21 cellular contexts compared by ENCODE assay signal in the genomic region with DNA sequence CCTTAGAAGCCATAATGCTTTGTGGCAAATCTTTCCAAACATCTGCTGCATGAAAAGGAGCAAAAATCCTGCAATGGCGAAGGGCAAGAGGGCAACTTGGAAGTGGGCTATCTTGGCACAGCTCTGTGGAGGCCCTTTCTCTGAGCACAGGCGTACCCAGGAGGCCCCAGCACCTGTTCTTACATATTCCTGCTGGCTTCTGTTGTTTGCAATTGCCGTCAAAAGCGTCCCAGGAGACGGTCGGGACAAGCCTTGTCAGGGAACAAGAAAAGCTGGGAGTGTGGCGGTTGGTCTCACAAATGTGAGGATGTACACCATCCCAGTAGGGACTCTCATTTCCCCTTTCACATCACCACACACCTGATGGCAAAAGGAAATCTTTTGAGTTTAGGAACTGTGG.
A peak's percentile ranks its signal among the peaks of the same experiment; 100 is the strongest.
DNase-seq lines count a peak whose midpoint lies in the region; ATAC-seq and TF ChIP-seq lines count a peak whose summit lies in the region.
"Had no signal": no experiment of that assay in that cellular context is flagged by ENCODE, and none has a peak within 500 bp of the region (broad histone marks: within the 10 kb centered on the region; RNA-seq: fewer than 3 reads in every experiment).

No MANE protein-coding gene starts in this region.

- H3K4me1 ChIP-seq in OCI-LY7 (ENCODE audit: insufficient read depth, low read length, poor library complexity, severe bottlenecking) = peaks cover 8% of the 10 kb centered on the region
- H3K4me1 ChIP-seq: lower lobe of right lung, sigmoid colon, SJCRH30 had no signal

- ATAC-seq in GM21786 (IDR thresholded peaks at IDR 0.05; ENCODE audit: unreplicated experiment) = no peak
- ATAC-seq: activated CD4-positive, CD25-positive, alpha-beta regulatory T cell treated with anti-CD3 and anti-CD28 coated beads, Interleukin-2, amount 50 U/mL, for 24 hours; lower lobe of right lung; mucosa of descending colon; stimulated activated naive CD8-positive, alpha-beta T cell treated with anti-CD3 and anti-CD28 coated beads, Interleukin-15, Interleukin-2, amounts not matched to agents 100 U/mL and 50 U/mL, for 24 hours had no signal

- no peak overlapping the region for H2AFZ ChIP-seq in OCI-LY7 (ENCODE audit: low read length)

- CTCF ChIA-PET in OCI-LY7 (lab: Charles Lee; ENCODE audit: unreplicated experiment) = no interaction called here

- POLR2A ChIA-PET in OCI-LY7 (lab: Charles Lee) = no interaction called here

- H3K36me3 Mint-ChIP-seq in endothelial cell (ENCODE audit: low read depth, unreplicated experiment) = no peaks in the 10 kb centered on the region
- H3K36me3 Mint-ChIP-seq: activated naive CD8-positive, alpha-beta T cell treated with anti-CD3 and anti-CD28 coated beads for 36 hours; CD14-positive monocyte had no signal

- peaks cover 52% of the 10 kb centered on the region for H3K4me1 Mint-ChIP-seq in endothelial cell (ENCODE audit: unreplicated experiment)
- H3K4me1 Mint-ChIP-seq: activated CD4-positive, alpha-beta memory T cell treated with anti-CD3 and anti-CD28 coated beads, Interleukin-2, amount 10 ng/mL, durations not matched to agents 7 days and 5 days; CD14-positive monocyte had no signal

- H3K9me3 ChIP-seq in OCI-LY7 (ENCODE audit: low read length) = no peaks in the 10 kb centered on the region
- H3K9me3 ChIP-seq: lower lobe of right lung, mucosa of descending colon, sigmoid colon, SJCRH30 had no signal

- no peak overlapping the region for H3K27ac ChIP-seq in OCI-LY7 (ENCODE audit: low read depth, low read length, poor library complexity, severe bottlenecking)
- H3K27ac ChIP-seq: lower lobe of right lung, sigmoid colon, SJCRH30 had no signal

- TF ChIP-seq CTCF in endothelial cell (IDR thresholded peaks at IDR 0.05; ENCODE audit: unreplicated experiment) = no peak
- TF ChIP-seq CTCF in OCI-LY7 (conservative IDR thresholded peaks at IDR 0.05; ENCODE audit: low read length) = no peak

- no peaks in the 10 kb centered on the region for H3K36me3 ChIP-seq in OCI-LY7 (ENCODE audit: insufficient read depth, low read length)
- H3K36me3 ChIP-seq: lower lobe of right lung, sigmoid colon, SJCRH30 had no signal

- intact Hi-C loops in OCI-LY7 (cut with micrococcal nuclease; ENCODE audit: unreplicated experiment) = no loop called here

- H3K27ac Mint-ChIP-seq in endothelial cell (ENCODE audit: unreplicated experiment) = peak overlapping the region; percentile 84
- H3K27ac Mint-ChIP-seq: activated CD4-positive, alpha-beta memory T cell treated with anti-CD3 and anti-CD28 coated beads, Interleukin-2, amount 10 ng/mL, durations not matched to agents 7 days and 5 days; activated naive CD8-positive, alpha-beta T cell treated with anti-CD3 and anti-CD28 coated beads for 36 hours; CD14-positive monocyte had no signal

- no peaks in the 10 kb centered on the region for H3K79me2 ChIP-seq in OCI-LY7 (ENCODE audit: insufficient read depth, low read depth, low read length)

- no peak overlapping the region for H3K4me2 ChIP-seq in OCI-LY7 (ENCODE audit: low read length)

- no peak overlapping the region for H3K4me3 ChIP-seq in OCI-LY7 (ENCODE audit: low read depth, low read length, poor library complexity, severe bottlenecking)
- H3K4me3 ChIP-seq: lower lobe of right lung, mucosa of descending colon, sigmoid colon, SJCRH30 had no signal

- no TSS peak for BruUV-seq in OCI-LY7 (replicated peaks; lab: Mats Ljungman, UMichigan)

- H3K4me3 Mint-ChIP-seq in endothelial cell (ENCODE audit: unreplicated experiment) = no peak overlapping the region
- H3K4me3 Mint-ChIP-seq: activated CD4-positive, alpha-beta memory T cell treated with anti-CD3 and anti-CD28 coated beads, Interleukin-2, amount 10 ng/mL, durations not matched to agents 7 days and 5 days; activated naive CD8-positive, alpha-beta T cell treated with anti-CD3 and anti-CD28 coated beads for 36 hours; CD14-positive monocyte; nephron progenitor cell had no signal

- H4K20me1 ChIP-seq in OCI-LY7 (ENCODE audit: insufficient read depth, low read length) = no peaks in the 10 kb centered on the region

- H3K9me3 Mint-ChIP-seq in endothelial cell (ENCODE audit: unreplicated experiment) = no peaks in the 10 kb centered on the region
- H3K9me3 Mint-ChIP-seq: activated CD4-positive, alpha-beta memory T cell treated with anti-CD3 and anti-CD28 coated beads, Interleukin-2, amount 10 ng/mL, durations not matched to agents 7 days and 5 days; activated naive CD8-positive, alpha-beta T cell treated with anti-CD3 and anti-CD28 coated beads for 36 hours; CD14-positive monocyte; nephron progenitor cell had no signal

- no peaks in the 10 kb centered on the region for H3K9me2 ChIP-seq in OCI-LY7 (ENCODE audit: insufficient read depth, low read length)

- DNase-seq in COR-L47 (lab: John Stamatoyannopoulos, UW) = peak; percentile 72
- DNase-seq in NCI-H146 (lab: John Stamatoyannopoulos, UW) = peak; percentile 81
- DNase-seq in NCI-H2171 treated with DMSO at 0.1 percent for 48 hours (lab: John Stamatoyannopoulos, UW) = peak; percentile 96
- peak; percentile 12 for DNase-seq in endothelial cell (ENCODE audit: low spot score)
- DNase-seq in OCI-LY7 (ENCODE audit: low spot score) = no peak
- no peak for DNase-seq in HuH-7 (ENCODE audit: low spot score)
- DNase-seq: activated CD4-positive, alpha-beta memory T cell treated with anti-CD3 and anti-CD28 coated beads, Interleukin-2, amount 10 ng/mL, durations not matched to agents 7 days and 5 days; activated naive CD8-positive, alpha-beta T cell treated with anti-CD3 and anti-CD28 coated beads for 36 hours; central memory CD4-positive, alpha-beta T cell; dorsolateral prefrontal cortex; KBM-7; lower lobe of right lung; mucosa of descending colon; nephron progenitor cell; sigmoid colon; stimulated activated CD4-positive, alpha-beta T cell treated with anti-CD3 and anti-CD28 coated beads, Interleukin-15, amount 100 ng/mL, for 24 hours; stimulated activated naive CD8-positive, alpha-beta T cell treated with anti-CD3 and anti-CD28 coated beads, Interleukin-15, Interleukin-2, amounts not matched to agents 100 U/mL and 50 U/mL, for 24 hours had no signal

- H3K27me3 Mint-ChIP-seq in endothelial cell (ENCODE audit: unreplicated experiment) = peaks cover 1% of the 10 kb centered on the region
- H3K27me3 Mint-ChIP-seq: activated CD4-positive, alpha-beta memory T cell treated with anti-CD3 and anti-CD28 coated beads, Interleukin-2, amount 10 ng/mL, durations not matched to agents 7 days and 5 days; activated naive CD8-positive, alpha-beta T cell treated with anti-CD3 and anti-CD28 coated beads for 36 hours had no signal

Comparison
In these comparisons a context has a peak if more than half of its experiments do, and no peak if none do; other contexts are left out.
1. DNase-seq: peak in COR-L47 (single experiment), NCI-H146 (single experiment), NCI-H2171 treated with DMSO at 0.1 percent for 48 hours (single experiment) and endothelial cell (single experiment); none in OCI-LY7 (single experiment) and HuH-7 (single experiment).